ENCODE assay signal across 1 cellular context in genomic region chr17:50661795-50662391, GRCh38.
TF ChIP-seq lines count a peak whose summit lies in the region.

No MANE protein-coding gene starts in this region.

TF ChIP-seq in K562, 482 proteins besides CTCF, POLR2A, EP300 and RAD21 (continued from another document):
- TF ChIP-seq AFF1 (IDR thresholded peaks at IDR 0.05; ENCODE audit: low read depth in 1 of 2, partially characterized antibody in 2 of 2) = peak in 1 of 2 experiments; percentile 64
- TF ChIP-seq SPI1 (IDR thresholded peaks at IDR 0.05; ENCODE audit: borderline replicate concordance, low read depth, low read length) = peak; percentile 69; the same call in 1 of the 2 replicates
- TF ChIP-seq NCOR1 (IDR thresholded peaks at IDR 0.05) = peak; percentile 63; the same call in 1 of the 2 replicates
- no peak for TF ChIP-seq GABPB2 (CRISPR knock-in tag; conservative IDR thresholded peaks at IDR 0.05)
- no peak; a peak in 1 of 4 replicates for TF ChIP-seq ETV6 (IDR thresholded peaks at IDR 0.05; ENCODE audit: borderline replicate concordance in 1 of 2, low read depth in 2 of 2, low read length in 1 of 2)
- no peak for TF ChIP-seq ETV6 (CRISPR knock-in tag; IDR thresholded peaks at IDR 0.05; ENCODE audit: borderline replicate concordance)
- TF ChIP-seq ZNF707 (CRISPR knock-in tag; conservative IDR thresholded peaks at IDR 0.05) = no peak
- TF ChIP-seq NR3C1 (CRISPR knock-in tag; IDR thresholded peaks at IDR 0.05) = no peak
